ENCODE assay signal across 8 cellular contexts in the genomic region with DNA sequence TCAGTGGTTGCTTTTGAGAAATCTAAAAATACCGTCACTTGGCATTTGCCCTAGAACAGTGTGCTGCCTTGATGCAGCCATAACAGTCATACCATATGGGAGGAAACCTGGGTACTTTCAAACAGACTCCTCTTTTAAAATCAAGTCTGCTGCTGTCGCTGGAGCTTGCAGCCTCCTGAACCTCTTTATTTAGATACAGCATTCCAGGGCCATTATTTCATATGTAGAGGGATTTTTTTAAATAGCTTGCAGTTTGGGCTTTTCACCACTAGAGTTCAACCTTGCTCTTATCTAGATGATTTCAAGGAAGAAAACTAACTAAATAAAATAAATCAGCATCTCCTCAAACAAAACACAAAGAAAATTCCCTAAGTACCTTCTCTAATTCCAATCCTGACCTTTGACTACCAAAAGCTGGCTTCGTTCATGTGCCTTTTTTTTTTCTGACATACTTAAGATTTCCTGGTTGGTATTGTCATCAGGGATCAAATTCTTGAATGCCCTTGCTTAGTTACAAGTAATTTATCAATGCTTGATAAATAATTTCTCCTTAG.
DNase-seq lines count a peak whose midpoint lies in the region; ATAC-seq and TF ChIP-seq lines count a peak whose summit lies in the region.

No MANE protein-coding gene starts in this region.

- no peaks in the 10 kb centered on the region for H3K79me2 ChIP-seq in HCT116 (ENCODE audit: insufficient read depth, low read length)

- no peaks in the 10 kb centered on the region for H3K9me3 ChIP-seq in HCT116 (ENCODE audit: control insufficient read depth in 1 of 2, insufficient read depth in 1 of 2, low read depth in 1 of 2, low read length in 2 of 2)

- DNase-seq in CD1c-positive myeloid dendritic cell (ENCODE audit: extremely low spot score) (peak; percentile 42), HCT116 (ENCODE audit: low read depth, low spot score) (peak; percentile 18), SK-MEL-5 (ENCODE audit: low read depth, low spot score) (peak; percentile 47), glomerular visceral epithelial cell (ENCODE audit: extremely low spot score) (peak; percentile 46), superior temporal gyrus (ENCODE audit: extremely low spot score) (peak; percentile 82), NCI-H345 treated with DMSO at 0.1 percent for 48 hours (lab: John Stamatoyannopoulos, UW; ENCODE audit: unreplicated experiment) (no peak)
- no peak for DNase-seq in activated naive CD4-positive, alpha-beta T cell (lab: John Stamatoyannopoulos, UW)

- ATAC-seq in HCT116 (0 out of 2 replicates have a peak, but pooled peaks have one; percentile 38), GM21723 (IDR thresholded peaks at IDR 0.05; ENCODE audit: unreplicated experiment) (no peak)

- POLR2A ChIA-PET in HCT116 (lab: Charles Lee), result no interaction called here

- H3K4me2 ChIP-seq in HCT116 (ENCODE audit: low read length), result no peak overlapping the region

- intact Hi-C loops in HCT116 (cut with micrococcal nuclease), result loop anchor here (5.0 kb wide), 3 partner anchors 248 to 1863 kb away; no protein-coding TSS in a partner anchor

- H2AFZ ChIP-seq in HCT116 (ENCODE audit: low read depth, low read length, poor library complexity, severe bottlenecking), result no peak overlapping the region

- H3K4me1 ChIP-seq in HCT116 (ENCODE audit: control insufficient read depth in 1 of 2, insufficient read depth in 2 of 2, low read length in 2 of 2), result no peaks in the 10 kb centered on the region

- in situ Hi-C loops in SK-MEL-5 (cut with HindIII; ENCODE audit: low pct_unique_long_range_greater_than_20kb, low sequenced_read_pairs), result no loop called here

- H3K27me3 ChIP-seq in HCT116 (ENCODE audit: insufficient read depth, low read length), result peaks cover 6% of the 10 kb centered on the region

- peak; percentile 46 to 68 (median 54); a peak in 5 of 6 replicates for TF ChIP-seq CTCF in HCT116 (IDR thresholded peaks at IDR 0.05 in 2 of 3, conservative IDR thresholded peaks at IDR 0.05 in 1 of 3; ENCODE audit: borderline replicate concordance in 1 of 3, insufficient read depth in 1 of 3, low read depth in 2 of 3, low read length in 2 of 3)

- no TSS peak for BruUV-seq in HCT116 (replicated peaks; lab: Mats Ljungman, UMichigan)

- TF ChIP-seq POLR2A in HCT116 (IDR thresholded peaks at IDR 0.05; ENCODE audit: borderline replicate concordance, extremely low read depth, insufficient read depth, insufficient read length), result no peak

- RAD21 ChIA-PET in HCT116 (lab: Charles Lee; ENCODE audit: low non-redundant PET in 1 of 2, low total read pairs in 2 of 2, uncharacterized antibody in 2 of 2, unreplicated experiment in 2 of 2), result interaction anchor here in 1 of 2 experiments (0.8 kb wide), 1 partner anchor 1766 kb away, joined by 3 read pairs; no protein-coding TSS in a partner anchor

- H3K9me2 ChIP-seq in HCT116 (ENCODE audit: insufficient read depth), result no peaks in the 10 kb centered on the region

- no peaks in the 10 kb centered on the region for H4K20me1 ChIP-seq in HCT116 (ENCODE audit: insufficient read depth)

- H3K27ac ChIP-seq in HCT116 (ENCODE audit: low read depth, low read length), result no peak overlapping the region

- TF ChIP-seq RAD21 in HCT116 (IDR thresholded peaks at IDR 0.05; ENCODE audit: low read depth), result peak; percentile 59

- H3K9ac ChIP-seq in HCT116 (ENCODE audit: low read length), result no peak overlapping the region

- H3K4me3 ChIP-seq in HCT116 (replicated peaks in 1 of 2; ENCODE audit: low read depth in 1 of 2, low read length in 2 of 2), result no peak overlapping the region

- CTCF ChIA-PET in HCT116 (lab: Charles Lee), result interaction anchor here (0.7 to 1.5 kb wide), 9 partner anchors 8 to 1784 kb away, joined by 3 to 11 read pairs (median 5); no protein-coding TSS in a partner anchor

- H3K36me3 ChIP-seq in HCT116 (ENCODE audit: control insufficient read depth in 1 of 2, insufficient read depth in 2 of 2, low read length in 2 of 2), result no peaks in the 10 kb centered on the region

TF ChIP-seq in HCT116, 20 proteins besides CTCF, POLR2A, EP300 and RAD21:
- TF ChIP-seq EGR1 (IDR thresholded peaks at IDR 0.05; ENCODE audit: low read depth), result no peak
- TF ChIP-seq, protein P1, sequence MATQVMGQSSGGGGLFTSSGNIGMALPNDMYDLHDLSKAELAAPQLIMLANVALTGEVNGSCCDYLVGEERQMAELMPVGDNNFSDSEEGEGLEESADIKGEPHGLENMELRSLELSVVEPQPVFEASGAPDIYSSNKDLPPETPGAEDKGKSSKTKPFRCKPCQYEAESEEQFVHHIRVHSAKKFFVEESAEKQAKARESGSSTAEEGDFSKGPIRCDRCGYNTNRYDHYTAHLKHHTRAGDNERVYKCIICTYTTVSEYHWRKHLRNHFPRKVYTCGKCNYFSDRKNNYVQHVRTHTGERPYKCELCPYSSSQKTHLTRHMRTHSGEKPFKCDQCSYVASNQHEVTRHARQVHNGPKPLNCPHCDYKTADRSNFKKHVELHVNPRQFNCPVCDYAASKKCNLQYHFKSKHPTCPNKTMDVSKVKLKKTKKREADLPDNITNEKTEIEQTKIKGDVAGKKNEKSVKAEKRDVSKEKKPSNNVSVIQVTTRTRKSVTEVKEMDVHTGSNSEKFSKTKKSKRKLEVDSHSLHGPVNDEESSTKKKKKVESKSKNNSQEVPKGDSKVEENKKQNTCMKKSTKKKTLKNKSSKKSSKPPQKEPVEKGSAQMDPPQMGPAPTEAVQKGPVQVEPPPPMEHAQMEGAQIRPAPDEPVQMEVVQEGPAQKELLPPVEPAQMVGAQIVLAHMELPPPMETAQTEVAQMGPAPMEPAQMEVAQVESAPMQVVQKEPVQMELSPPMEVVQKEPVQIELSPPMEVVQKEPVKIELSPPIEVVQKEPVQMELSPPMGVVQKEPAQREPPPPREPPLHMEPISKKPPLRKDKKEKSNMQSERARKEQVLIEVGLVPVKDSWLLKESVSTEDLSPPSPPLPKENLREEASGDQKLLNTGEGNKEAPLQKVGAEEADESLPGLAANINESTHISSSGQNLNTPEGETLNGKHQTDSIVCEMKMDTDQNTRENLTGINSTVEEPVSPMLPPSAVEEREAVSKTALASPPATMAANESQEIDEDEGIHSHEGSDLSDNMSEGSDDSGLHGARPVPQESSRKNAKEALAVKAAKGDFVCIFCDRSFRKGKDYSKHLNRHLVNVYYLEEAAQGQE (IDR thresholded peaks at IDR 0.05; ENCODE audit: low read depth), result no peak
- TF ChIP-seq, protein P2, sequence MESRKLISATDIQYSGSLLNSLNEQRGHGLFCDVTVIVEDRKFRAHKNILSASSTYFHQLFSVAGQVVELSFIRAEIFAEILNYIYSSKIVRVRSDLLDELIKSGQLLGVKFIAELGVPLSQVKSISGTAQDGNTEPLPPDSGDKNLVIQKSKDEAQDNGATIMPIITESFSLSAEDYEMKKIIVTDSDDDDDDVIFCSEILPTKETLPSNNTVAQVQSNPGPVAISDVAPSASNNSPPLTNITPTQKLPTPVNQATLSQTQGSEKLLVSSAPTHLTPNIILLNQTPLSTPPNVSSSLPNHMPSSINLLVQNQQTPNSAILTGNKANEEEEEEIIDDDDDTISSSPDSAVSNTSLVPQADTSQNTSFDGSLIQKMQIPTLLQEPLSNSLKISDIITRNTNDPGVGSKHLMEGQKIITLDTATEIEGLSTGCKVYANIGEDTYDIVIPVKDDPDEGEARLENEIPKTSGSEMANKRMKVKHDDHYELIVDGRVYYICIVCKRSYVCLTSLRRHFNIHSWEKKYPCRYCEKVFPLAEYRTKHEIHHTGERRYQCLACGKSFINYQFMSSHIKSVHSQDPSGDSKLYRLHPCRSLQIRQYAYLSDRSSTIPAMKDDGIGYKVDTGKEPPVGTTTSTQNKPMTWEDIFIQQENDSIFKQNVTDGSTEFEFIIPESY (IDR thresholded peaks at IDR 0.05; ENCODE audit: extremely low read depth, insufficient replicate concordance, low read length), result no peak
- no peak for TF ChIP-seq POLR2AphosphoS5 (IDR thresholded peaks at IDR 0.05; ENCODE audit: low read depth, low read length)
- TF ChIP-seq, protein P3, sequence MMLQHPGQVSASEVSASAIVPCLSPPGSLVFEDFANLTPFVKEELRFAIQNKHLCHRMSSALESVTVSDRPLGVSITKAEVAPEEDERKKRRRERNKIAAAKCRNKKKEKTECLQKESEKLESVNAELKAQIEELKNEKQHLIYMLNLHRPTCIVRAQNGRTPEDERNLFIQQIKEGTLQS (IDR thresholded peaks at IDR 0.05), result no peak
- no peak for TF ChIP-seq SIN3A (IDR thresholded peaks at IDR 0.05; ENCODE audit: low read depth)
- TF ChIP-seq CEBPB (IDR thresholded peaks at IDR 0.05; ENCODE audit: low read depth), result no peak
- no peak for TF ChIP-seq SP1 (IDR thresholded peaks at IDR 0.05; ENCODE audit: low read depth)
- no peak for TF ChIP-seq ZFX (IDR thresholded peaks at IDR 0.05)
- no peak for TF ChIP-seq SRF (IDR thresholded peaks at IDR 0.05; ENCODE audit: low read depth)
- TF ChIP-seq, protein P4, sequence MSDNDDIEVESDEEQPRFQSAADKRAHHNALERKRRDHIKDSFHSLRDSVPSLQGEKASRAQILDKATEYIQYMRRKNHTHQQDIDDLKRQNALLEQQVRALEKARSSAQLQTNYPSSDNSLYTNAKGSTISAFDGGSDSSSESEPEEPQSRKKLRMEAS (IDR thresholded peaks at IDR 0.05), result no peak
- no peak for TF ChIP-seq ZNF274 (IDR thresholded peaks at IDR 0.05; ENCODE audit: low read depth, low read length)
- no peak for TF ChIP-seq EZH2phosphoT487 (IDR thresholded peaks at IDR 0.05; ENCODE audit: borderline replicate concordance)
- no peak for TF ChIP-seq YY1 (IDR thresholded peaks at IDR 0.05; ENCODE audit: extremely low read depth, insufficient replicate concordance, low read depth, low read length)
TF ChIP-seq in HCT116: peak in this region for 0.

Comparison
In these comparisons a context has a peak if more than half of its experiments do, and no peak if none do; other contexts are left out.
1. DNase-seq: peak in CD1c-positive myeloid dendritic cell (single experiment), HCT116 (single experiment), SK-MEL-5 (single experiment), glomerular visceral epithelial cell (single experiment) and superior temporal gyrus (single experiment); none in NCI-H345 treated with DMSO at 0.1 percent for 48 hours (single experiment) and activated naive CD4-positive, alpha-beta T cell (0 of 4).